15 cellular contexts compared by ENCODE assay signal in the genomic region with DNA sequence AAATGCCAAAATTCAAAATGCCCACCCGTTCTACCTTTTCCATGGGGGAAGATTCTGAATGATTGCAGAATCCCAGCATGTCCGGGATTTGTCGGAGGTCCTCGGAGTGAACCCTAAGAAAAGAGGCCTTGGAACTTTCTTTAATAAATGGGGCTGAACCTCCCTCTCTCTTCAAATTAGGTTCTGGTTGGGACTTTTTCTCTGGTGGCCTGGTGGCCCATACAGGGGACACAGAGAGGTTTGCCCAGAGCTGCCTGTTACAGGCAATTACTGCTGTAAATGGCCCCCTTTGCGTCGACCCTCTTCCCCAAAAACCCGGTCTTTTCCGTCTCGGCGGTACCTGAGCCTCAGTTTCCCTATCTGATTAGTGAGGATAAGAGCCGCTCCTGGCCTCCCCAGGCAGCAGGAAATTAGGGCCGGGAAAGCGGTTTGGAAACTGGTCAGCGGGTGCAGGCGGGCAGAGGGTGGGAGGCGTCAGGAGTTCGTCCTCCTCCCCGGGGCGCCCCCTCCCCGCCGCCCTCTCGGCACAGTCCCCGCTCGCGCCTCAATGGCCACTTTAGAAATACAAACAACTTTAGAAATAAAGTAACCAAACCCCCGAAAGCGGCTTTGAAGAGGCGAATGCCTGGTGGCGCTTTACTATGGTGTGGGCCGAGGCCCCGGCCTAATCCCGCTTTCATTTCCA. TPM values are rescaled to one million over a fixed set of nuclear protein-coding genes. Genes with fewer than 3 reads are reported as not detected.
DNase-seq lines count a peak whose midpoint lies in the region; ATAC-seq and TF ChIP-seq lines count a peak whose summit lies in the region.
"Had no signal": no experiment of that assay in that cellular context is flagged by ENCODE, and none has a peak within 500 bp of the region (broad histone marks: within the 10 kb centered on the region; RNA-seq: fewer than 3 reads in every experiment).

No MANE protein-coding gene starts in this region.

- H3K27me3 ChIP-seq in Caco-2 (replicated peaks; ENCODE audit: control insufficient read depth, insufficient read depth, low read length): peaks cover 3% of the 10 kb centered on the region
- peaks cover 0 to 100% (median 80%) of the 10 kb centered on the region in 4 donors for H3K27me3 ChIP-seq in esophagus muscularis mucosa
- H3K27me3 ChIP-seq in prostate gland (replicated peaks; ENCODE audit: insufficient read depth): peaks cover 76% of the 10 kb centered on the region

- H3K9me3 Mint-ChIP-seq in Caco-2 (ENCODE audit: unreplicated experiment): no peaks in the 10 kb centered on the region
- H3K9me3 Mint-ChIP-seq in activated naive CD8-positive, alpha-beta T cell treated with anti-CD3 and anti-CD28 coated beads, Interleukin-2, amount 50 U/mL, for 24 hours: no peaks in the 10 kb centered on the region

- TF ChIP-seq CTCF in Caco-2 (IDR thresholded peaks at IDR 0.05; ENCODE audit: insufficient read depth in 1 of 2, low read depth in 1 of 2, low read length in 1 of 2, severe bottlenecking in 1 of 2, unreplicated experiment in 1 of 2): no peak
- TF ChIP-seq CTCF in esophagus muscularis mucosa (IDR thresholded peaks at IDR 0.05): no peak
- TF ChIP-seq CTCF in prostate gland (IDR thresholded peaks at IDR 0.05): no peak

- H3K36me3 Mint-ChIP-seq in Caco-2 (ENCODE audit: insufficient read depth, unreplicated experiment): peaks cover 7% of the 10 kb centered on the region
- no peaks in the 10 kb centered on the region for H3K36me3 Mint-ChIP-seq in activated naive CD8-positive, alpha-beta T cell treated with anti-CD3 and anti-CD28 coated beads, Interleukin-2, amount 50 U/mL, for 24 hours (ENCODE audit: low read depth)

- peaks cover 40% of the 10 kb centered on the region for H3K27me3 Mint-ChIP-seq in Caco-2 (ENCODE audit: insufficient read depth, unreplicated experiment)
- peaks cover 75% of the 10 kb centered on the region for H3K27me3 Mint-ChIP-seq in activated naive CD8-positive, alpha-beta T cell treated with anti-CD3 and anti-CD28 coated beads, Interleukin-2, amount 50 U/mL, for 24 hours

- H3K27ac ChIP-seq in esophagus muscularis mucosa (replicated peaks in 1 of 4) (no peak overlapping the region), prostate gland (no peak overlapping the region)

- CTCF ChIA-PET in Caco-2 (lab: Charles Lee): no interaction called here

- peaks cover 17% of the 10 kb centered on the region for H3K4me1 Mint-ChIP-seq in Caco-2 (ENCODE audit: low read depth, unreplicated experiment)
- H3K4me1 Mint-ChIP-seq in activated naive CD8-positive, alpha-beta T cell treated with anti-CD3 and anti-CD28 coated beads, Interleukin-2, amount 50 U/mL, for 24 hours: peaks cover 24% of the 10 kb centered on the region

- no peak overlapping the region for H3K4me3 ChIP-seq in Caco-2 (ENCODE audit: low read depth, low read length)
- peak overlapping the region; percentile 27 to 47 (median 42) for H3K4me3 ChIP-seq in esophagus muscularis mucosa
- peak overlapping the region; percentile 5 to 17 for H3K4me3 ChIP-seq in prostate gland

- BruUV-seq in Caco-2 (replicated peaks; lab: Mats Ljungman, UMichigan): no TSS peak

- 7% methylated on average over 24 of the region's 32 CpGs for whole genome bisulfite sequencing in esophagus muscularis mucosa
- 6% methylated on average over 32 of the region's 32 CpGs for WGBS in prostate gland

- no peak overlapping the region for H3K27ac Mint-ChIP-seq in Caco-2 (ENCODE audit: unreplicated experiment)
- no peak overlapping the region for H3K27ac Mint-ChIP-seq in activated naive CD8-positive, alpha-beta T cell treated with anti-CD3 and anti-CD28 coated beads, Interleukin-2, amount 50 U/mL, for 24 hours

- no peak for ATAC-seq in activated naive CD8-positive, alpha-beta T cell treated with anti-CD3 and anti-CD28 coated beads, Interleukin-2, amount 50 U/mL, for 24 hours

- H3K9me3 ChIP-seq in Caco-2 (no peaks in the 10 kb centered on the region), esophagus muscularis mucosa (no peaks in the 10 kb centered on the region), prostate gland (no peaks in the 10 kb centered on the region)

- peak overlapping the region; percentile 14 for H3K4me3 Mint-ChIP-seq in Caco-2 (ENCODE audit: unreplicated experiment)
- no peak overlapping the region for H3K4me3 Mint-ChIP-seq in activated naive CD8-positive, alpha-beta T cell treated with anti-CD3 and anti-CD28 coated beads, Interleukin-2, amount 50 U/mL, for 24 hours

- no peak for TF ChIP-seq EP300 in esophagus muscularis mucosa (IDR thresholded peaks at IDR 0.05)

- POLR2A ChIA-PET in Caco-2 (lab: Charles Lee): no interaction called here

- no peaks in the 10 kb centered on the region for H3K36me3 ChIP-seq in Caco-2 (ENCODE audit: control insufficient read depth, insufficient read depth, low read length)
- no peaks in the 10 kb centered on the region for H3K36me3 ChIP-seq in esophagus muscularis mucosa
- no peaks in the 10 kb centered on the region for H3K36me3 ChIP-seq in prostate gland

- no peak for TF ChIP-seq POLR2A in esophagus muscularis mucosa (IDR thresholded peaks at IDR 0.05; ENCODE audit: low read depth)
- no peak for TF ChIP-seq POLR2A in prostate gland (IDR thresholded peaks at IDR 0.05)

- DNase-seq in Caco-2 (no peak), HT-29 (ENCODE audit: low spot score) (peak; percentile 62), esophagus muscularis mucosa (ENCODE audit: extremely low spot score) (no peak), prostate gland (ENCODE audit: low spot score) (no peak), inferior parietal cortex (ENCODE audit: extremely low spot score) (no peak), T1000 (lab: John Stamatoyannopoulos, UW) (no peak), dermis blood vessel endothelial cell (no peak)
- DNase-seq in activated naive CD8-positive, alpha-beta T cell treated with anti-CD3 and anti-CD28 coated beads, Interleukin-2, amount 50 U/mL, for 24 hours: no peak
- DNase-seq: activated naive CD4-positive, alpha-beta T cell treated with anti-CD3 and anti-CD28 coated beads, Interleukin-2, amount 50 U/mL, for 16 hours; Calu3; KBM-7; NCI-H1436 treated with DMSO at 0.1 percent for 48 hours; NCI-H526 treated with DMSO at 0.1 percent for 48 hours; SIG-M5 had no signal

- H3K4me1 ChIP-seq in Caco-2: peaks cover 29% of the 10 kb centered on the region
- peaks cover 4 to 43% (median 36%) of the 10 kb centered on the region in 4 donors for H3K4me1 ChIP-seq in esophagus muscularis mucosa
- peaks cover 9% of the 10 kb centered on the region for H3K4me1 ChIP-seq in prostate gland (replicated peaks)

- intact Hi-C loops in Caco-2 (cut with micrococcal nuclease; ENCODE audit: unreplicated experiment) (no loop called here), esophagus muscularis mucosa (cut with DNase I) (no loop called here), prostate gland (cut with DNase I) (no loop called here)

RNA-seq across cellular contexts. Expression of a gene that starts 15.6 kb away (rescaled TPM):
- total RNA-seq in Caco-2 (2022) (0.18 TPM in 1 of 2 replicates, not detected in the other), esophagus muscularis mucosa (not detected), prostate gland (under 1 TPM in 1 of 2 donors, not detected in 1; 0.32 TPM), dermis blood vessel endothelial cell (not detected in 2 replicates)
- total RNA-seq in HT-29 (2014; rRNA removed; shearing (Covaris generic)): not detected in 2 replicates
- total RNA-seq: Calu3, temporal lobe had no signal
